In the genomic region with DNA sequence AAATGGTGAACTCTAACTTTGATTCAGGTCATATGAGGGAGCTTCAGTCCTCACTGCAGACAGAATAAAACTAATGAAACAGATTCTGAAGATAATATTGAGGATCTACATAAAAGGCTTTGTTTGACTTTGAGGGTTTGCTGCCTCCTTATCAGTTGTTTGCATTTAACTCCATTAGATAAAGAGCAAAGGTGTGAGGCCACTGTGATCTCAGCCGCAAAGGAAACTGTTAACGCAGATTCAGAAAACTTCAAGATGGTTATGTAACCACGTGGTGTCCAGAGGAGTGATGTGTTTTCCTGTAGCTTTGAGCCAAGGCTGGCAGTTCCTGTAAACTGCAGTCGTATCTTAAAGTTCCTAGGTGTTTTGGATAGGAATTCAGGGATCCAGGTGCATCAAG, we compare ENCODE assay signal across 19 cellular contexts.
"Had no signal": no experiment of that assay in that cellular context is flagged by ENCODE, and none has a peak within 500 bp of the region (broad histone marks: within the 10 kb centered on the region; RNA-seq: fewer than 3 reads in every experiment).

No MANE protein-coding gene starts in this region.

- H3K27ac Mint-ChIP-seq: activated B cell treated with CpG ODN at 0.5 μM for 24 hours; activated CD4-positive, alpha-beta T cell treated with anti-CD3 and anti-CD28 coated beads for 36 hours; activated naive CD8-positive, alpha-beta T cell; activated T-cell treated with anti-CD3 and anti-CD28 coated beads, Interleukin-2, amount 50 U/mL, for 24 hours; activated T-helper 17 cell treated with anti-CD3 and anti-CD28 coated beads, Interleukin-2, amount 50 U/mL, for 72 hours; progenitor cell of endocrine pancreas; T-helper 2 cell treated with Interferon-gamma antibody and Interleukin-4, amounts not matched to agents 5 μg/mL and 100 μg/mL, for 36 hours; type B pancreatic cell had no signal

- H3K36me3 Mint-ChIP-seq: type B pancreatic cell had no signal

- H3K9me3 ChIP-seq: adrenal gland, colonic mucosa, thoracic aorta, vagina had no signal

- H3K9me3 Mint-ChIP-seq: activated B cell treated with CpG ODN at 0.5 μM for 24 hours; activated T-cell treated with anti-CD3 and anti-CD28 coated beads, Interleukin-2, amount 50 U/mL, for 24 hours; activated T-helper 17 cell treated with anti-CD3 and anti-CD28 coated beads, Interleukin-2, amount 50 U/mL, for 72 hours; type B pancreatic cell had no signal

- H3K27me3 ChIP-seq: adrenal gland, colonic mucosa, heart left ventricle, vagina had no signal

- H3K4me3 ChIP-seq: adrenal gland, colonic mucosa, heart left ventricle, thoracic aorta, vagina had no signal

- DNase-seq: activated B cell treated with CpG ODN at 0.5 μM for 24 hours; activated CD4-positive, alpha-beta T cell treated with anti-CD3 and anti-CD28 coated beads for 36 hours; activated CD4-positive, alpha-beta T cell treated with anti-CD3 and anti-CD28 coated beads, Interleukin-2, amount 50 U/mL, for 4 hours; activated CD8-positive, alpha-beta memory T cell treated with anti-CD3 and anti-CD28 coated beads for 24 hours; activated CD8-positive, alpha-beta memory T cell treated with anti-CD3 and anti-CD28 coated beads, Interleukin-2, amount 50 U/mL, for 4 hours; activated naive CD4-positive, alpha-beta T cell; activated T-cell treated with anti-CD3 and anti-CD28 coated beads, Interleukin-2, amount 50 U/mL, for 24 hours; adrenal gland; colonic mucosa; heart left ventricle; stimulated activated CD4-positive, alpha-beta T cell treated with anti-CD3 and anti-CD28 coated beads, Interleukin-4, amount 100 ng/mL, for 1 hour had no signal

- ATAC-seq: activated CD4-positive, alpha-beta T cell treated with anti-CD3 and anti-CD28 coated beads for 36 hours; activated T-helper 17 cell treated with anti-CD3 and anti-CD28 coated beads, Interleukin-2, amount 50 U/mL, for 72 hours; heart left ventricle had no signal

- H3K4me3 Mint-ChIP-seq: activated B cell treated with CpG ODN at 0.5 μM for 24 hours; activated CD4-positive, alpha-beta T cell treated with anti-CD3 and anti-CD28 coated beads for 36 hours; activated naive CD8-positive, alpha-beta T cell; activated T-cell treated with anti-CD3 and anti-CD28 coated beads, Interleukin-2, amount 50 U/mL, for 24 hours; activated T-helper 17 cell treated with anti-CD3 and anti-CD28 coated beads, Interleukin-2, amount 50 U/mL, for 72 hours; T-helper 2 cell treated with Interferon-gamma antibody and Interleukin-4, amounts not matched to agents 5 μg/mL and 100 μg/mL, for 36 hours; type B pancreatic cell had no signal

- H3K4me1 Mint-ChIP-seq: activated B cell treated with CpG ODN at 0.5 μM for 24 hours; activated CD4-positive, alpha-beta T cell treated with anti-CD3 and anti-CD28 coated beads for 36 hours; activated T-helper 17 cell treated with anti-CD3 and anti-CD28 coated beads, Interleukin-2, amount 50 U/mL, for 72 hours had no signal

- H3K36me3 ChIP-seq: adrenal gland, colonic mucosa, thoracic aorta, vagina had no signal

- H3K4me1 ChIP-seq: adrenal gland, colonic mucosa, heart left ventricle, vagina had no signal

- H3K27me3 Mint-ChIP-seq: activated B cell treated with CpG ODN at 0.5 μM for 24 hours; activated CD4-positive, alpha-beta T cell treated with anti-CD3 and anti-CD28 coated beads for 36 hours; activated naive CD8-positive, alpha-beta T cell; activated T-cell treated with anti-CD3 and anti-CD28 coated beads, Interleukin-2, amount 50 U/mL, for 24 hours; activated T-helper 17 cell treated with anti-CD3 and anti-CD28 coated beads, Interleukin-2, amount 50 U/mL, for 72 hours; progenitor cell of endocrine pancreas; type B pancreatic cell had no signal

- H3K27ac ChIP-seq: adrenal gland, colonic mucosa, epithelial cell of prostate, heart left ventricle, thoracic aorta, vagina had no signal
